Comparison of ENCODE assay signal across 1 cellular context in the genomic region with DNA sequence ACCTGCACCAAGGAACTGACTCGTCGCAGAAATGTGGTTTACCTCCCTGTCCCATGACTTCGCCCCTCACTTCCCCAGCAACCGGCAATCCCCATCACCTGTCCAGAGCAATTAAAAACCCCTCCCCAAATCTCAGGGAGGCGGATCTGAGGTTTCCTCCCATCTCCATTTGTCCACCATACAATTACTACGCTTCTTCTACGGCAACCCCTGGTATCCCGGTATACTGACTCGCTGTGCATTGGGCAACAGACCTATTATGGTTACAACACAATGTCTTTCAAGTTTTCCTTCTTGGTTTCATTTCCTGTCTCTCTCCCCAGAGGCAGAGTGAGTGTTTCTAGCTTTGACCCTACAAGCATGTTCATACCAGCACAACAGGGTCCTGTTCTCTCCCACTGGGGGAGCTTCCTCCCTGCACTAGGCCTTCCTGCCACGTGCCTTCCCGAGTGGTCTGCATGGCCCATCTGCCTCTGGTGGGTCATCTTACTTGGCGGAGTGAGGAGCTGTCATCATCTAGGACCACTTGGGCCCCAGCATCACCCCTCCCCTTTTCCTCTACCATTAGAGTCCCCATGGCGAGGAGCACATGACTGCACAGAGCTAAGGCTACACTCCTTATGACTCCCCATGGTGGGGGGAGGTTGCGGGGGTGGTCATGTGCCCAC.
TF ChIP-seq lines count a peak whose summit lies in the region.

No MANE protein-coding gene starts in this region.

TF ChIP-seq in GM23338, 12 proteins besides CTCF, POLR2A, EP300 and RAD21 (continued from another document):
- TF ChIP-seq, protein P1, sequence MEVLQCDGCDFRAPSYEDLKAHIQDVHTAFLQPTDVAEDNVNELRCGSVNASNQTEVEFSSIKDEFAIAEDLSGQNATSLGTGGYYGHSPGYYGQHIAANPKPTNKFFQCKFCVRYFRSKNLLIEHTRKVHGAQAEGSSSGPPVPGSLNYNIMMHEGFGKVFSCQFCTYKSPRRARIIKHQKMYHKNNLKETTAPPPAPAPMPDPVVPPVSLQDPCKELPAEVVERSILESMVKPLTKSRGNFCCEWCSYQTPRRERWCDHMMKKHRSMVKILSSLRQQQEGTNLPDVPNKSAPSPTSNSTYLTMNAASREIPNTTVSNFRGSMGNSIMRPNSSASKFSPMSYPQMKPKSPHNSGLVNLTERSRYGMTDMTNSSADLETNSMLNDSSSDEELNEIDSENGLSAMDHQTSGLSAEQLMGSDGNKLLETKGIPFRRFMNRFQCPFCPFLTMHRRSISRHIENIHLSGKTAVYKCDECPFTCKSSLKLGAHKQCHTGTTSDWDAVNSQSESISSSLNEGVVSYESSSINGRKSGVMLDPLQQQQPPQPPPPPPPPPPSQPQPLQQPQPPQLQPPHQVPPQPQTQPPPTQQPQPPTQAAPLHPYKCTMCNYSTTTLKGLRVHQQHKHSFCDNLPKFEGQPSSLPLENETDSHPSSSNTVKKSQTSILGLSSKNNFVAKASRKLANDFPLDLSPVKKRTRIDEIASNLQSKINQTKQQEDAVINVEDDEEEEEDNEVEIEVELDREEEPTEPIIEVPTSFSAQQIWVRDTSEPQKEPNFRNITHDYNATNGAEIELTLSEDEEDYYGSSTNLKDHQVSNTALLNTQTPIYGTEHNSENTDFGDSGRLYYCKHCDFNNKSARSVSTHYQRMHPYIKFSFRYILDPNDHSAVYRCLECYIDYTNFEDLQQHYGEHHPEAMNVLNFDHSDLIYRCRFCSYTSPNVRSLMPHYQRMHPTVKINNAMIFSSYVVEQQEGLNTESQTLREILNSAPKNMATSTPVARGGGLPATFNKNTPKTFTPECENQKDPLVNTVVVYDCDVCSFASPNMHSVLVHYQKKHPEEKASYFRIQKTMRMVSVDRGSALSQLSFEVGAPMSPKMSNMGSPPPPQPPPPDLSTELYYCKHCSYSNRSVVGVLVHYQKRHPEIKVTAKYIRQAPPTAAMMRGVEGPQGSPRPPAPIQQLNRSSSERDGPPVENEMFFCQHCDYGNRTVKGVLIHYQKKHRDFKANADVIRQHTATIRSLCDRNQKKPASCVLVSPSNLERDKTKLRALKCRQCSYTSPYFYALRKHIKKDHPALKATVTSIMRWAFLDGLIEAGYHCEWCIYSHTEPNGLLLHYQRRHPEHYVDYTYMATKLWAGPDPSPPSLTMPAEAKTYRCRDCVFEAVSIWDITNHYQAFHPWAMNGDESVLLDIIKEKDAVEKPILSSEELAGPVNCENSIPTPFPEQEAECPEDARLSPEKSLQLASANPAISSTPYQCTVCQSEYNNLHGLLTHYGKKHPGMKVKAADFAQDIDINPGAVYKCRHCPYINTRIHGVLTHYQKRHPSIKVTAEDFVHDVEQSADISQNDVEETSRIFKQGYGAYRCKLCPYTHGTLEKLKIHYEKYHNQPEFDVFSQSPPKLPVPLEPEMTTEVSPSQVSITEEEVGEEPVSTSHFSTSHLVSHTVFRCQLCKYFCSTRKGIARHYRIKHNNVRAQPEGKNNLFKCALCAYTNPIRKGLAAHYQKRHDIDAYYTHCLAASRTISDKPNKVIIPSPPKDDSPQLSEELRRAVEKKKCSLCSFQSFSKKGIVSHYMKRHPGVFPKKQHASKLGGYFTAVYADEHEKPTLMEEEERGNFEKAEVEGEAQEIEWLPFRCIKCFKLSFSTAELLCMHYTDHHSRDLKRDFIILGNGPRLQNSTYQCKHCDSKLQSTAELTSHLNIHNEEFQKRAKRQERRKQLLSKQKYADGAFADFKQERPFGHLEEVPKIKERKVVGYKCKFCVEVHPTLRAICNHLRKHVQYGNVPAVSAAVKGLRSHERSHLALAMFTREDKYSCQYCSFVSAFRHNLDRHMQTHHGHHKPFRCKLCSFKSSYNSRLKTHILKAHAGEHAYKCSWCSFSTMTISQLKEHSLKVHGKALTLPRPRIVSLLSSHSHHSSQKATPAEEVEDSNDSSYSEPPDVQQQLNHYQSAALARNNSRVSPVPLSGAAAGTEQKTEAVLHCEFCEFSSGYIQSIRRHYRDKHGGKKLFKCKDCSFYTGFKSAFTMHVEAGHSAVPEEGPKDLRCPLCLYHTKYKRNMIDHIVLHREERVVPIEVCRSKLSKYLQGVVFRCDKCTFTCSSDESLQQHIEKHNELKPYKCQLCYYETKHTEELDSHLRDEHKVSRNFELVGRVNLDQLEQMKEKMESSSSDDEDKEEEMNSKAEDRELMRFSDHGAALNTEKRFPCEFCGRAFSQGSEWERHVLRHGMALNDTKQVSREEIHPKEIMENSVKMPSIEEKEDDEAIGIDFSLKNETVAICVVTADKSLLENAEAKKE (CRISPR knock-in tag; IDR thresholded peaks at IDR 0.05): no peak
- no peak for TF ChIP-seq NANOG (IDR thresholded peaks at IDR 0.05; ENCODE audit: borderline replicate concordance)
TF ChIP-seq in GM23338: peak in this region for 0.
